Comparison of ENCODE assay signal across 8 cellular contexts in genomic region chr7:75878769-75879596, GRCh38. TPM values are rescaled to one million over a fixed set of nuclear protein-coding genes. Genes with fewer than 3 reads are reported as not detected.
DNase-seq lines count a peak whose midpoint lies in the region; ATAC-seq, FAIRE-seq and TF ChIP-seq lines count a peak whose summit lies in the region.

Gene RHBDD2 (plus strand): TSS chr7:75879034. CDS start chr7:75879083, 49 bp downstream.

- intact Hi-C loops in Right ventricle myocardium inferior (cut with DNase I): loop anchor here (2.0 to 10.0 kb wide), 3 partner anchors 36 to 116 kb away; partner anchors contain the start of genes POR and TMEM120A
- intact Hi-C loops in pancreas (cut with DNase I): no loop called here
- intact Hi-C loops in thyroid gland (cut with DNase I): no loop called here

- H3K36me3 ChIP-seq in pancreas: peaks cover 0 to 26% (median 5%) of the 10 kb centered on the region in 3 donors
- peaks cover 16 to 25% of the 10 kb centered on the region in 2 donors for H3K36me3 ChIP-seq in thyroid gland

- peak; percentile 77 to 98 for TF ChIP-seq POLR2A in thyroid gland (IDR thresholded peaks at IDR 0.05)

- peak within 1 kb of the TSS; percentile 63 to 80 (median 71) for H3K27ac ChIP-seq in pancreas
- H3K27ac ChIP-seq in thyroid gland: peak within 1 kb of the TSS; percentile 78 to 90 (median 87)

- 0 to 1% methylated on average over 34 to 64 of the region's 64 CpGs for WGBS in pancreas, 2 donors
- WGBS in thyroid gland, 2 donors: 0 to 4% methylated on average over 30 of the region's 64 CpGs

- peak within 1 kb of the TSS; percentile 86 for H3K4me3 ChIP-seq in GM12865 (ENCODE audit: low read depth, low read length)
- H3K4me3 ChIP-seq in pancreas: peak within 1 kb of the TSS; percentile 86 to 98 (median 88)
- peak within 1 kb of the TSS; percentile 63 to 90 (median 63) for H3K4me3 ChIP-seq in thyroid gland (replicated peaks in 1 of 3)

- H3K9me3 ChIP-seq in pancreas (no peaks in the 10 kb centered on the region), thyroid gland (no peaks in the 10 kb centered on the region)

- no peak for FAIRE-seq in pancreas (lab: Jason Lieb, UNC)

- DNase-seq in GM12865 (ENCODE audit: low read depth) (peak; percentile 96), NCI-H1417 treated with DMSO at 0.1 percent for 48 hours (lab: John Stamatoyannopoulos, UW) (peak; percentile 86), SW 1271 (lab: John Stamatoyannopoulos, UW) (peak; percentile 50 to 85), Right ventricle myocardium inferior (ENCODE audit: missing footprints) (peak; percentile 98), pancreas (peak; percentile 96 to 99 (median 98)), thyroid gland (peak; percentile 96 to 97)
- DNase-seq in activated naive CD8-positive, alpha-beta T cell treated with anti-CD3 and anti-CD28 coated beads, Interleukin-2, amount 50 U/mL, for 16 hours (ENCODE audit: low read depth, low spot score): peak; percentile 95

- H3K27me3 ChIP-seq in pancreas (no peaks in the 10 kb centered on the region), thyroid gland (no peaks in the 10 kb centered on the region)

- H3K4me1 ChIP-seq in pancreas: peaks cover 0 to 11% (median 6%) of the 10 kb centered on the region in 3 donors
- H3K4me1 ChIP-seq in thyroid gland: peaks cover 4 to 14% of the 10 kb centered on the region in 2 donors

- TF ChIP-seq CTCF in GM12865 (IDR thresholded peaks at IDR 0.05; ENCODE audit: insufficient read depth, low read depth, low read length, missing control alignments) (no peak), pancreas (IDR thresholded peaks at IDR 0.05) (no peak), thyroid gland (IDR thresholded peaks at IDR 0.05) (peak in 2 of 6 experiments; percentile 28 to 30)

- ATAC-seq in HG02798 (IDR thresholded peaks at IDR 0.05; ENCODE audit: poor library complexity, unreplicated experiment): peak; percentile 96
- ATAC-seq in Right ventricle myocardium inferior: peak; percentile 98
- peak; percentile 99 to 100 (median 99) for ATAC-seq in pancreas

RNA-seq across cellular contexts. Expression of gene RHBDD2, which starts in this region (rescaled TPM):
- total RNA-seq in Right ventricle myocardium inferior (16.7 TPM), pancreas (10 to 100 TPM; 21.6 to 32.0 (median 25.1) TPM), thyroid gland (100 to 1,000 TPM in 3 of 4 donors, 10 to 100 TPM in 1; 68.9 to 170 (median 129) TPM)
- polyA plus RNA-seq in pancreas: 100 to 1,000 TPM in 1 of 2 donors, 10 to 100 TPM in 1; 64.5 to 106 TPM

Comparison
In these comparisons a context has a peak if more than half of its experiments do, and no peak if none do; other contexts are left out.
1. Peak in every context shown above with its lines: DNase-seq, ATAC-seq, H3K4me3 ChIP-seq and H3K27ac ChIP-seq.